ENCODE assay signal across 8 cellular contexts in genomic region chr12:49342066-49342913, GRCh38. TPM values are rescaled to one million over a fixed set of nuclear protein-coding genes. Genes with fewer than 3 reads are reported as not detected.
DNase-seq lines count a peak whose midpoint lies in the region; ATAC-seq and TF ChIP-seq lines count a peak whose summit lies in the region.

No MANE protein-coding gene starts in this region.

- no peaks in the 10 kb centered on the region for H3K9me3 Mint-ChIP-seq in activated naive CD8-positive, alpha-beta T cell treated with anti-CD3 and anti-CD28 coated beads, Interleukin-2, amount 10 ng/mL, durations not matched to agents 7 days and 5 days

- H3K27ac ChIP-seq in transverse colon = peak overlapping the region in 1 of 4 donors; percentile 14

- H3K9me3 ChIP-seq in transverse colon = no peaks in the 10 kb centered on the region

- peak; percentile 84 to 89 (median 86) for TF ChIP-seq CTCF in transverse colon (IDR thresholded peaks at IDR 0.05)

- no peak for TF ChIP-seq EP300 in transverse colon (IDR thresholded peaks at IDR 0.05; ENCODE audit: low read depth)

- ATAC-seq in activated naive CD8-positive, alpha-beta T cell treated with anti-CD3 and anti-CD28 coated beads, Interleukin-2, amount 10 ng/mL, durations not matched to agents 7 days and 5 days (ENCODE audit: low read depth) = peak; percentile 73

- peaks cover 26% of the 10 kb centered on the region for H3K4me1 Mint-ChIP-seq in activated naive CD8-positive, alpha-beta T cell treated with anti-CD3 and anti-CD28 coated beads, Interleukin-2, amount 10 ng/mL, durations not matched to agents 7 days and 5 days

- H3K4me3 ChIP-seq in transverse colon = peak overlapping the region in 3 of 4 donors; percentile 34 to 56 (median 42)

- no peak for TF ChIP-seq POLR2A in transverse colon (IDR thresholded peaks at IDR 0.05)

- H3K4me1 ChIP-seq in transverse colon = peaks cover 29 to 60% (median 46%) of the 10 kb centered on the region in 4 donors

- H3K36me3 ChIP-seq in transverse colon = no peaks in the 10 kb centered on the region

- no peak overlapping the region for H3K27ac Mint-ChIP-seq in activated naive CD8-positive, alpha-beta T cell treated with anti-CD3 and anti-CD28 coated beads, Interleukin-2, amount 10 ng/mL, durations not matched to agents 7 days and 5 days

- H3K27me3 ChIP-seq in transverse colon = peaks cover 77% of the 10 kb centered on the region

- H3K27me3 Mint-ChIP-seq in activated naive CD8-positive, alpha-beta T cell treated with anti-CD3 and anti-CD28 coated beads, Interleukin-2, amount 10 ng/mL, durations not matched to agents 7 days and 5 days = peaks cover 91% of the 10 kb centered on the region

- H3K36me3 Mint-ChIP-seq in activated naive CD8-positive, alpha-beta T cell treated with anti-CD3 and anti-CD28 coated beads, Interleukin-2, amount 10 ng/mL, durations not matched to agents 7 days and 5 days = no peaks in the 10 kb centered on the region

- POLR2A ChIA-PET in activated naive CD8-positive, alpha-beta T cell treated with anti-CD3 and anti-CD28 coated beads, Interleukin-2, amount 10 ng/mL, durations not matched to agents 7 days and 5 days (lab: Charles Lee) = interaction anchor here (0.6 to 2.8 kb wide), 8 partner anchors 10 to 1978 kb away, joined by 3 to 16 read pairs (median 4); partner anchors contain the start of gene TROAP

- WGBS in transverse colon (ENCODE audit: low coverage in 1 of 2), 2 donors = 0% methylated on average over 46 of the region's 58 CpGs; no CpG with 5 or more reads in 1 of the 2 donors

- DNase-seq in DMS53 (lab: John Stamatoyannopoulos, UW) (peak; percentile 94), GOT3 (lab: John Stamatoyannopoulos, UW) (peak; percentile 97), MV-4-11 (lab: John Stamatoyannopoulos, UW) (peak; percentile 68), SW480 (ENCODE audit: low spot score) (peak; percentile 84), cardiac septum (ENCODE audit: low spot score) (peak; percentile 88), pons (ENCODE audit: low spot score) (peak; percentile 56), transverse colon (peak; percentile 88)
- DNase-seq in activated naive CD8-positive, alpha-beta T cell treated with anti-CD3 and anti-CD28 coated beads, Interleukin-2, amount 10 ng/mL, durations not matched to agents 7 days and 5 days = peak; percentile 84

- H3K4me3 Mint-ChIP-seq in activated naive CD8-positive, alpha-beta T cell treated with anti-CD3 and anti-CD28 coated beads, Interleukin-2, amount 10 ng/mL, durations not matched to agents 7 days and 5 days = peak overlapping the region; percentile 70

- intact Hi-C loops in cardiac septum (cut with DNase I) (no loop called here), transverse colon (cut with DNase I; ENCODE audit: low total_unique reads) (loop anchor here (5.0 kb wide), 1 partner anchor 50 kb away; no protein-coding TSS in a partner anchor)

- in situ Hi-C loops in transverse colon (cut with MboI; ENCODE audit: low pct_ligation_motif_present in 1 of 4, low pct_unique_long_range_greater_than_20kb in 1 of 4, low sequenced_read_pairs in 3 of 4) = loop anchor here in 1 of 4 donors (10.0 kb wide), 1 partner anchor 173 kb away; no protein-coding TSS in a partner anchor

RNA-seq across cellular contexts. Expression of gene DNAJC22, which starts 4.4 kb away (rescaled TPM):
- under 1 TPM; 0.11 to 0.31 TPM for total RNA-seq in activated naive CD8-positive, alpha-beta T cell treated with anti-CD3 and anti-CD28 coated beads, Interleukin-2, amount 10 ng/mL, durations not matched to agents 7 days and 5 days
- total RNA-seq in cardiac septum = 0.70 TPM
- 10 to 100 TPM; 25.4 to 43.8 (median 39.2) TPM for total RNA-seq in transverse colon

RNA-seq across cellular contexts. Expression of gene C1QL4, which starts 5.3 kb away (rescaled TPM):
- not detected for total RNA-seq in activated naive CD8-positive, alpha-beta T cell treated with anti-CD3 and anti-CD28 coated beads, Interleukin-2, amount 10 ng/mL, durations not matched to agents 7 days and 5 days
- not detected for total RNA-seq in cardiac septum
- total RNA-seq in transverse colon = not detected

RNA-seq across cellular contexts. Expression of gene TROAP, which starts 19.2 kb away (rescaled TPM):
- 10 to 100 TPM; 73.8 to 80.4 TPM for total RNA-seq in activated naive CD8-positive, alpha-beta T cell treated with anti-CD3 and anti-CD28 coated beads, Interleukin-2, amount 10 ng/mL, durations not matched to agents 7 days and 5 days
- total RNA-seq in cardiac septum = not detected
- 100 to 1,000 TPM in 1 of 4 donors, 1 to 10 TPM in 3; 1.1 to 100 (median 2.7) TPM for total RNA-seq in transverse colon

RNA-seq across cellular contexts. Expression of gene SPATS2, which starts 25.0 kb away (rescaled TPM):
- 10 to 100 TPM; 12.1 to 13.3 TPM for total RNA-seq in activated naive CD8-positive, alpha-beta T cell treated with anti-CD3 and anti-CD28 coated beads, Interleukin-2, amount 10 ng/mL, durations not matched to agents 7 days and 5 days
- 6.2 TPM for total RNA-seq in cardiac septum
- 10 to 100 TPM; 10.5 to 39.3 (median 21.0) TPM for total RNA-seq in transverse colon

RNA-seq across cellular contexts. Expression of gene PRPH, which starts 47.3 kb away (rescaled TPM):
- total RNA-seq in activated naive CD8-positive, alpha-beta T cell treated with anti-CD3 and anti-CD28 coated beads, Interleukin-2, amount 10 ng/mL, durations not matched to agents 7 days and 5 days = under 1 TPM in 1 of 2 experiments, not detected in 1; 0.67 TPM
- total RNA-seq in cardiac septum = 0.38 TPM
- total RNA-seq in transverse colon = 10 to 100 TPM in 2 of 4 donors, 1 to 10 TPM in 2; 7.9 to 18.7 (median 10.5) TPM

Comparison
In these comparisons a context has a peak if more than half of its experiments do, and no peak if none do; other contexts are left out.
1. RNA of gene DNAJC22, which starts 4.4 kb away (total RNA-seq): 25.4 to 43.8 TPM in transverse colon; 0.70 TPM in cardiac septum (single experiment) and 0.11 to 0.31 TPM in activated naive CD8-positive, alpha-beta T cell treated with anti-CD3 and anti-CD28 coated beads, Interleukin-2, amount 10 ng/mL, durations not matched to agents 7 days and 5 days; every median in the first group is over 10 times any median in the second.
2. Peak in every context shown above with its lines, with median percentiles within 50 percentile points of each other: DNase-seq.